In genomic region chr12:105588126-105588525, GRCh38 we compare ENCODE assay signal across 16 cellular contexts.
DNase-seq lines count a peak whose midpoint lies in the region; ATAC-seq and TF ChIP-seq lines count a peak whose summit lies in the region.
"Had no signal": no experiment of that assay in that cellular context is flagged by ENCODE, and none has a peak within 500 bp of the region (broad histone marks: within the 10 kb centered on the region; RNA-seq: fewer than 3 reads in every experiment).

No MANE protein-coding gene starts in this region.

- no peak overlapping the region for H2BK5ac ChIP-seq in H9 (ENCODE audit: insufficient read length, low read length)

- H3K36me3 ChIP-seq in kidney epithelial cell (ENCODE audit: control insufficient read depth, insufficient read depth, low read length): no peaks in the 10 kb centered on the region
- H3K36me3 ChIP-seq: HAP-1 had no signal

- 0 out of 2 replicates have a peak, but pooled peaks have one; percentile 3 for TF ChIP-seq RAD21 in Ishikawa (IDR thresholded peaks at IDR 0.05; ENCODE audit: low read depth)

- no peak overlapping the region for H3K9ac ChIP-seq in H9 (ENCODE audit: extremely low read depth, insufficient read length, low read length)

- no peak overlapping the region for H3K18ac ChIP-seq in H9 (ENCODE audit: insufficient read length, low read depth, low read length)

- H3K4me3 Mint-ChIP-seq in nephron progenitor cell: no peak overlapping the region
- H3K4me3 Mint-ChIP-seq in H9: no peak overlapping the region
- H3K4me3 Mint-ChIP-seq: CD4-positive, alpha-beta T cell had no signal

- no peak overlapping the region for H2BK15ac ChIP-seq in H9 (ENCODE audit: low read depth, low read length)

- intact Hi-C loops in lower leg skin (cut with DNase I; ENCODE audit: low total_unique reads): no loop called here

- no peak overlapping the region for H3K14ac ChIP-seq in H9 (ENCODE audit: insufficient read depth, low read length)

- H3K27ac ChIP-seq in H9 (ENCODE audit: insufficient read length, low read depth, low read length): no peak overlapping the region
- H3K27ac ChIP-seq: C4-2B, HL-60 had no signal

- H3K27ac Mint-ChIP-seq in nephron progenitor cell (no peak overlapping the region), H9 (no peak overlapping the region)
- H3K27ac Mint-ChIP-seq: CD4-positive, alpha-beta T cell had no signal

- H3K27me3 Mint-ChIP-seq in nephron progenitor cell (ENCODE audit: low read depth, poor library complexity) (peaks cover 11% of the 10 kb centered on the region), H9 (ENCODE audit: low read depth) (no peaks in the 10 kb centered on the region)

- no peak overlapping the region for H4K8ac ChIP-seq in H9 (replicated peaks; ENCODE audit: insufficient read length, low read depth, low read length)

- no peak overlapping the region for H2BK120ac ChIP-seq in H9 (ENCODE audit: low read depth, low read length, poor library complexity, severe bottlenecking)

- TF ChIP-seq CTCF in kidney epithelial cell (IDR thresholded peaks at IDR 0.05; ENCODE audit: insufficient read depth, low read length, poor library complexity, severe bottlenecking): no peak
- TF ChIP-seq CTCF in nephron progenitor cell (IDR thresholded peaks at IDR 0.05): no peak
- no peak for TF ChIP-seq CTCF in H9 (conservative IDR thresholded peaks at IDR 0.05)
- TF ChIP-seq CTCF in lower leg skin (IDR thresholded peaks at IDR 0.05): no peak

- TF ChIP-seq POLR2A in lower leg skin (IDR thresholded peaks at IDR 0.05): no peak

- H3K27me3 ChIP-seq in kidney epithelial cell (ENCODE audit: control insufficient read depth, insufficient read depth, low read length) (no peaks in the 10 kb centered on the region), H9 (ENCODE audit: insufficient read depth, low read length) (no peaks in the 10 kb centered on the region)

- no peaks in the 10 kb centered on the region for H4K20me1 ChIP-seq in H9 (ENCODE audit: control insufficient read depth, insufficient read depth, insufficient read length)

- no CpG with 5 or more reads among the region's 4 CpGs for WGBS in H9 (ENCODE audit: extremely low coverage, insufficient read length, low lambda C conversion rate)
- WGBS in lower leg skin, 2 donors: 88 to 93% methylated on average over 4 of the region's 4 CpGs

- TF ChIP-seq EP300 in Ishikawa (IDR thresholded peaks at IDR 0.05; ENCODE audit: borderline replicate concordance): peak; percentile 84

- H3K4me1 Mint-ChIP-seq in nephron progenitor cell (peaks cover 4% of the 10 kb centered on the region), H9 (no peaks in the 10 kb centered on the region)

- no peaks in the 10 kb centered on the region for H3K4me1 ChIP-seq in H9 (ENCODE audit: insufficient read depth, low read length)
- H3K4me1 ChIP-seq: HAP-1 had no signal

- H3K4me2 ChIP-seq in H9 (ENCODE audit: insufficient read depth, insufficient read length, low read length): no peak overlapping the region

- H3K23me2 ChIP-seq in H9 (ENCODE audit: insufficient read length, low read depth, low read length, poor library complexity, severe bottlenecking): no peaks in the 10 kb centered on the region

- no peaks in the 10 kb centered on the region for H3K79me2 ChIP-seq in H9 (ENCODE audit: insufficient read depth, low read length)

- no peak overlapping the region for H3K23ac ChIP-seq in H9 (ENCODE audit: insufficient read length, low read depth, low read length)

- peaks cover 7% of the 10 kb centered on the region for H3K9me3 Mint-ChIP-seq in nephron progenitor cell
- no peaks in the 10 kb centered on the region; a peak in 1 of 5 replicates for H3K9me3 Mint-ChIP-seq in H9
- H3K9me3 Mint-ChIP-seq: CD4-positive, alpha-beta T cell had no signal

- H3K4me3 ChIP-seq in kidney epithelial cell (ENCODE audit: low read depth, low read length) (no peak overlapping the region), lower leg skin (ENCODE audit: low read depth, poor library complexity, severe bottlenecking) (no peak overlapping the region)
- H3K4me3 ChIP-seq: HAP-1, K562 had no signal

- H3K9me3 ChIP-seq in H9 (ENCODE audit: control insufficient read depth, low read depth, low read length): no peaks in the 10 kb centered on the region
- H3K9me3 ChIP-seq: HAP-1 had no signal

- H3K79me1 ChIP-seq in H9 (ENCODE audit: insufficient read depth, low read depth, low read length, poor library complexity, severe bottlenecking): no peaks in the 10 kb centered on the region

- no peak overlapping the region for H4K91ac ChIP-seq in H9 (ENCODE audit: insufficient read length, low read depth, low read length)

- H3K36me3 Mint-ChIP-seq in nephron progenitor cell (ENCODE audit: low read depth) (no peaks in the 10 kb centered on the region), H9 (ENCODE audit: insufficient read depth in 1 of 3, low read depth in 3 of 3) (no peaks in the 10 kb centered on the region)

- no peak overlapping the region for H2BK12ac ChIP-seq in H9 (ENCODE audit: insufficient read length, low read depth, low read length)

- H3T11ph ChIP-seq in H9 (ENCODE audit: low read length): no peak overlapping the region

- no peak overlapping the region for H2BK20ac ChIP-seq in H9 (ENCODE audit: low read depth, low read length, poor library complexity, severe bottlenecking)

- DNase-seq in kidney epithelial cell (ENCODE audit: low read depth): peak; percentile 18
- peak; percentile 15 for DNase-seq in nephron progenitor cell
- DNase-seq in H9: no peak
- DNase-seq in lower leg skin (ENCODE audit: low spot score in 2 of 2): no peak
- DNase-seq: AML-193; CD4-positive, alpha-beta T cell; DMS153; DMS79; GDM1 had no signal

- H2AFZ ChIP-seq in H9 (ENCODE audit: low read length): no peak overlapping the region

- ATAC-seq in GM19463 (IDR thresholded peaks at IDR 0.05; ENCODE audit: unreplicated experiment) (no peak), HG03354 (IDR thresholded peaks at IDR 0.05; ENCODE audit: poor library complexity, severe bottlenecking, unreplicated experiment) (no peak)
- ATAC-seq: K562 had no signal

- H2AK5ac ChIP-seq in H9 (ENCODE audit: insufficient read length, low read length): no peak overlapping the region

- H3K56ac ChIP-seq in H9 (ENCODE audit: insufficient read length, low read depth, low read length): no peak overlapping the region

- H4K5ac ChIP-seq in H9 (ENCODE audit: insufficient read length, low read depth, low read length): no peak overlapping the region

- H3K4ac ChIP-seq in H9 (ENCODE audit: low read depth, low read length): no peak overlapping the region

TF ChIP-seq in Ishikawa, 13 proteins besides CTCF, POLR2A, EP300 and RAD21:
- peak; percentile 51; the same call in 1 of the 2 replicates for TF ChIP-seq FOXM1 (IDR thresholded peaks at IDR 0.05; ENCODE audit: borderline replicate concordance, low read depth)
- TF ChIP-seq MAX (IDR thresholded peaks at IDR 0.05): peak; percentile 46
- 0 out of 2 replicates have a peak, but pooled peaks have one; percentile 27 for TF ChIP-seq TCF12 (IDR thresholded peaks at IDR 0.05; ENCODE audit: low read depth)
- no peak for TF ChIP-seq EGR1 (IDR thresholded peaks at IDR 0.05)
- TF ChIP-seq NFIC (IDR thresholded peaks at IDR 0.05): peak; percentile 73
- peak; percentile 93 for TF ChIP-seq TEAD4 (IDR thresholded peaks at IDR 0.05)
- no peak for TF ChIP-seq REST (IDR thresholded peaks at IDR 0.05; ENCODE audit: low read depth)

Comparison
In these comparisons a context has a peak if more than half of its experiments do, and no peak if none do; other contexts are left out.
1. DNase-seq: peak in kidney epithelial cell (single experiment) and nephron progenitor cell (single experiment); none in H9 (single experiment) and lower leg skin (0 of 2).